23 cellular contexts compared by ENCODE assay signal in the genomic region with DNA sequence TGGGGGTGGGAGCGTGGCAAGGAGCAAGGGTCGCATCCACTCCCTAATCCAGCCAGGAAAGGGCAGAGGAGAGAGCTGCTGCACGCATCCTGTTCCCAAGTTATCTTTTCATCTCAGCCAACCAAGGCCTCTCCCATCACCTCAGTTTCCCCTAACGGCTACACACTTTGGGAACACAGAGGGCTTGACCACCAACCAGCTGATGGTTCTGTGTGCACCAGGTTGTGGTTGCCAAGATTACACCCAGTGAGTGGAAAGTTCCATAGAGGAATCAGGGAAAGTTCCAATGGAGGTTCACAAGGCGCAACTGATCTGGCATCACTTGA. TPM values are rescaled to one million over a fixed set of nuclear protein-coding genes. Genes with fewer than 3 reads are reported as not detected.
DNase-seq lines count a peak whose midpoint lies in the region; FAIRE-seq and TF ChIP-seq lines count a peak whose summit lies in the region.
"Had no signal": no experiment of that assay in that cellular context is flagged by ENCODE, and none has a peak within 500 bp of the region (broad histone marks: within the 10 kb centered on the region; RNA-seq: fewer than 3 reads in every experiment).

No MANE protein-coding gene starts in this region.

- H3K36me3 Mint-ChIP-seq in endodermal cell (ENCODE audit: low read depth) (peaks cover 55% of the 10 kb centered on the region), neural progenitor cell (peaks cover 9% of the 10 kb centered on the region)

- H3K27me3 ChIP-seq in AG04450 (ENCODE audit: control insufficient read depth, insufficient read depth, low read length) (no peaks in the 10 kb centered on the region), endodermal cell (ENCODE audit: control insufficient read depth, insufficient read depth, low read length, poor library complexity, severe bottlenecking) (no peaks in the 10 kb centered on the region), neural progenitor cell (no peaks in the 10 kb centered on the region)
- H3K27me3 ChIP-seq: BLaER1, suprapubic skin had no signal

- POLR2A ChIA-PET in AG04450 (lab: Yijun Ruan, JAX) = interaction anchor here (1.3 kb wide), 1 partner anchor 14 kb away, joined by 3 read pairs; no protein-coding TSS in a partner anchor

- no peak overlapping the region for H3K4me3 Mint-ChIP-seq in endodermal cell
- no peak overlapping the region for H3K4me3 Mint-ChIP-seq in neural progenitor cell
- H3K4me3 Mint-ChIP-seq: GM23338 had no signal

- DNase-seq in AG04450 (ENCODE audit: low read depth, low spot score) (no peak), AG10803 (ENCODE audit: low read depth) (no peak), endodermal cell (no peak), neural progenitor cell (ENCODE audit: low spot score) (no peak), GM10266 (ENCODE audit: extremely low spot score) (no peak), NCI-H2227 treated with DMSO at 0.1 percent for 48 hours (lab: John Stamatoyannopoulos, UW) (no peak), NCI-H1105 treated with DMSO at 0.1 percent for 48 hours (lab: John Stamatoyannopoulos, UW) (no peak), RCC 7860 (ENCODE audit: low spot score) (no peak)
- DNase-seq: activated naive CD4-positive, alpha-beta T cell; anterior cingulate cortex; cerebellar nuclear complex; DMS53; foreskin melanocyte; naive thymus-derived CD4-positive, alpha-beta T cell; NCI-H1417 treated with DMSO at 0.1 percent for 48 hours; NCI-H69; SHP77 treated with DMSO at 0.1 percent for 48 hours; stimulated activated CD4-positive, alpha-beta T cell treated with anti-CD3 and anti-CD28 coated beads, Interleukin-4, amount 100 ng/mL, for 24 hours had no signal

- H3K79me2 ChIP-seq in neural progenitor cell (ENCODE audit: low read depth) = no peaks in the 10 kb centered on the region

- peak overlapping the region; percentile 76 for H3K27ac Mint-ChIP-seq in endodermal cell
- H3K27ac Mint-ChIP-seq in neural progenitor cell = peak overlapping the region; percentile 12
- H3K27ac Mint-ChIP-seq: GM23338 had no signal

- H3K36me3 ChIP-seq in endodermal cell (ENCODE audit: control insufficient read depth, insufficient read depth, low read length) = peaks cover 95% of the 10 kb centered on the region
- H3K36me3 ChIP-seq in neural progenitor cell = no peaks in the 10 kb centered on the region
- H3K36me3 ChIP-seq: suprapubic skin had no signal

- H2AFZ ChIP-seq in neural progenitor cell (replicated peaks) = no peak overlapping the region
- H2AFZ ChIP-seq: GM23338 had no signal

- H3K4me1 Mint-ChIP-seq in endodermal cell (peaks cover 7% of the 10 kb centered on the region), neural progenitor cell (peaks cover 8% of the 10 kb centered on the region)
- H3K4me1 Mint-ChIP-seq: GM23338 had no signal

- H3K27ac ChIP-seq in AG04450 (ENCODE audit: low read depth, low read length) = peak overlapping the region; percentile 75
- no peak overlapping the region for H3K27ac ChIP-seq in endodermal cell (ENCODE audit: low read depth, low read length)
- no peak overlapping the region for H3K27ac ChIP-seq in neural progenitor cell
- H3K27ac ChIP-seq: BLaER1, suprapubic skin had no signal

- H3K9me3 Mint-ChIP-seq in endodermal cell = no peaks in the 10 kb centered on the region
- H3K9me3 Mint-ChIP-seq in neural progenitor cell = no peaks in the 10 kb centered on the region
- H3K9me3 Mint-ChIP-seq: GM23338; naive thymus-derived CD4-positive, alpha-beta T cell had no signal

- H3K9me3 ChIP-seq in AG04450 (ENCODE audit: control insufficient read depth, insufficient read depth, low read length) = no peaks in the 10 kb centered on the region
- no peaks in the 10 kb centered on the region for H3K9me3 ChIP-seq in endodermal cell (ENCODE audit: control insufficient read depth, low read length)
- no peaks in the 10 kb centered on the region for H3K9me3 ChIP-seq in neural progenitor cell (ENCODE audit: low read depth)
- H3K9me3 ChIP-seq: BLaER1, suprapubic skin had no signal

- FAIRE-seq in RCC 7860 (lab: Jason Lieb, UNC) = no peak
- FAIRE-seq: HTR-8/SVneo had no signal

- H3K4me1 ChIP-seq in endodermal cell (ENCODE audit: control insufficient read depth, insufficient read depth, low read length) (peaks cover 12% of the 10 kb centered on the region), neural progenitor cell (no peaks in the 10 kb centered on the region)
- H3K4me1 ChIP-seq: BLaER1 had no signal

- no peak overlapping the region for H3K9ac ChIP-seq in endodermal cell (ENCODE audit: extremely low read depth, low read length, poor library complexity, severe bottlenecking)
- H3K9ac ChIP-seq in neural progenitor cell = no peak overlapping the region
- H3K9ac ChIP-seq: BLaER1 had no signal

- no peaks in the 10 kb centered on the region for H3F3A ChIP-seq in neural progenitor cell (ENCODE audit: low read depth)

- no peaks in the 10 kb centered on the region for H4K20me1 ChIP-seq in neural progenitor cell (ENCODE audit: low read depth)
- H4K20me1 ChIP-seq: BLaER1 had no signal

- H3K4me2 ChIP-seq in neural progenitor cell = no peak overlapping the region
- H3K4me2 ChIP-seq: BLaER1, GM23338 had no signal

- 96 to 100% methylated on average over 3 to 5 of the region's 5 CpGs for WGBS in endodermal cell (ENCODE audit: insufficient coverage in 1 of 2, insufficient read length in 1 of 2), 2 experiments

- TF ChIP-seq CTCF in AG04450 (IDR thresholded peaks at IDR 0.05; ENCODE audit: low read depth, low read length) (no peak), AG10803 (conservative IDR thresholded peaks at IDR 0.05; ENCODE audit: low read length) (peak; percentile 7; the same call in 1 of the 2 replicates), endodermal cell (conservative IDR thresholded peaks at IDR 0.05) (no peak), neural progenitor cell (IDR thresholded peaks at IDR 0.05) (no peak), GM10266 (IDR thresholded peaks at IDR 0.05; ENCODE audit: control insufficient read depth, insufficient read depth, low read depth, missing control alignments) (no peak)

- H3K4me3 ChIP-seq in AG04450 (ENCODE audit: low read depth, low read length) (no peak overlapping the region), AG10803 (ENCODE audit: low read length) (no peak overlapping the region), endodermal cell (ENCODE audit: low read length) (no peak overlapping the region), neural progenitor cell (no peak overlapping the region)
- H3K4me3 ChIP-seq: BLaER1, GM23338, skin epidermis, suprapubic skin had no signal

- no peaks in the 10 kb centered on the region for H3K27me3 Mint-ChIP-seq in endodermal cell (ENCODE audit: insufficient read depth)
- peaks cover 3% of the 10 kb centered on the region for H3K27me3 Mint-ChIP-seq in neural progenitor cell (ENCODE audit: insufficient read depth, low read depth)
- H3K27me3 Mint-ChIP-seq: naive thymus-derived CD4-positive, alpha-beta T cell had no signal

- CTCF ChIA-PET in AG04450 (lab: Charles Lee) = interaction anchor here (1.0 to 1.4 kb wide), 3 partner anchors 10 to 222 kb away, joined by 3 to 4 read pairs (median 3); partner anchors contain the start of gene LSM11

RNA-seq across cellular contexts. Expression of gene ADAM19, which starts 53.9 kb away (rescaled TPM):
- polyA plus RNA-seq in AG04450 (2011; rRNA removed) = 44.7 and 52.4 TPM in 2 replicates
- polyA minus RNA-seq in AG04450 (2011; rRNA and poly(A)+ RNA removed) = 95.8 and 112 TPM in 2 replicates
- total RNA-seq in endodermal cell = 100 to 1,000 TPM in 1 of 2 donors, 10 to 100 TPM in 1; 96.1 to 119 TPM
- polyA plus RNA-seq in endodermal cell (2013, experiment 1 of 2) = 46.1 TPM
- 63.4 TPM for polyA plus RNA-seq in endodermal cell (2013, experiment 2 of 2)
- 11.5 and 20.9 TPM in 2 replicates for total RNA-seq in neural progenitor cell (ENCODE audit: low replicate concordance)
